Comparison of ENCODE assay signal across 14 cellular contexts in genomic region chr3:167861649-167862048, GRCh38.
DNase-seq lines count a peak whose midpoint lies in the region; ATAC-seq and TF ChIP-seq lines count a peak whose summit lies in the region.
"Had no signal": no experiment of that assay in that cellular context is flagged by ENCODE, and none has a peak within 500 bp of the region (broad histone marks: within the 10 kb centered on the region; RNA-seq: fewer than 3 reads in every experiment).

No MANE protein-coding gene starts in this region.

- 39 to 61% (median 55%) methylated on average over 3 of the region's 3 CpGs for WGBS in heart left ventricle, 4 donors

- H3K4me3 ChIP-seq in heart left ventricle (no peak overlapping the region), SK-N-MC (peak overlapping the region; percentile 30), fibroblast of lung (replicated peaks in 1 of 4; ENCODE audit: control extremely low read depth in 1 of 4, insufficient read depth in 1 of 4, low read depth in 3 of 4, low read length in 4 of 4) (no peak overlapping the region), upper lobe of right lung (no peak overlapping the region)

- peak overlapping the region; percentile 32 for H3K4me2 ChIP-seq in fibroblast of lung (ENCODE audit: extremely low read depth, insufficient read depth, low read length)

- H3K9ac ChIP-seq in SK-N-MC (ENCODE audit: insufficient read length) (peak overlapping the region; percentile 2), fibroblast of lung (ENCODE audit: insufficient read depth, low read length) (no peak overlapping the region)
- H3K9ac ChIP-seq: parathyroid adenoma had no signal

- H3K79me2 ChIP-seq in fibroblast of lung (ENCODE audit: control insufficient read depth, insufficient read depth, low read length), result no peaks in the 10 kb centered on the region
- H3K79me2 ChIP-seq: parathyroid adenoma had no signal

- peak overlapping the region in 7 of 12 donors; percentile 28 to 90 (median 55) for H3K27ac ChIP-seq in heart left ventricle
- H3K27ac ChIP-seq in SK-N-MC, result peak overlapping the region; percentile 68
- no peak overlapping the region for H3K27ac ChIP-seq in fibroblast of lung (ENCODE audit: insufficient read depth, low read length)
- H3K27ac ChIP-seq in upper lobe of right lung, result no peak overlapping the region
- H3K27ac ChIP-seq: parathyroid adenoma had no signal

- TF ChIP-seq CTCF in heart left ventricle (IDR thresholded peaks at IDR 0.05), result no peak
- no peak for TF ChIP-seq CTCF in fibroblast of lung (conservative IDR thresholded peaks at IDR 0.05 in 1 of 2, IDR thresholded peaks at IDR 0.05 in 1 of 2; ENCODE audit: low read depth in 1 of 2, low read length in 2 of 2)
- TF ChIP-seq CTCF in upper lobe of right lung (IDR thresholded peaks at IDR 0.05), result no peak

- TF ChIP-seq POLR2A in heart left ventricle (IDR thresholded peaks at IDR 0.05) (no peak), GM18505 (IDR thresholded peaks at IDR 0.05; ENCODE audit: borderline replicate concordance, extremely low read depth, insufficient read depth, insufficient read length) (no peak)

- no peaks in the 10 kb centered on the region for H3K27me3 ChIP-seq in heart left ventricle
- no peaks in the 10 kb centered on the region for H3K27me3 ChIP-seq in fibroblast of lung (ENCODE audit: control insufficient read depth, insufficient read depth, low read length)
- no peaks in the 10 kb centered on the region for H3K27me3 ChIP-seq in upper lobe of right lung

- H3K9me3 ChIP-seq in heart left ventricle (no peaks in the 10 kb centered on the region), SK-N-MC (ENCODE audit: low read depth, low read length) (no peaks in the 10 kb centered on the region), fibroblast of lung (ENCODE audit: control insufficient read depth, insufficient read depth, low read depth, low read length) (no peaks in the 10 kb centered on the region), upper lobe of right lung (no peaks in the 10 kb centered on the region)

- H3K36me3 ChIP-seq in heart left ventricle, result no peaks in the 10 kb centered on the region
- H3K36me3 ChIP-seq in SK-N-MC (ENCODE audit: insufficient read depth, low read length), result no peaks in the 10 kb centered on the region
- no peaks in the 10 kb centered on the region for H3K36me3 ChIP-seq in fibroblast of lung (ENCODE audit: control insufficient read depth, insufficient read depth, low read length)
- no peaks in the 10 kb centered on the region for H3K36me3 ChIP-seq in upper lobe of right lung

- DNase-seq in heart left ventricle (no peak), Right ventricle myocardium inferior (ENCODE audit: missing footprints) (no peak), SK-N-MC (ENCODE audit: low read depth, low spot score) (peak; percentile 72), fibroblast of lung (ENCODE audit: low read depth in 2 of 2) (peak; percentile 36 to 42), upper lobe of right lung (no peak)
- no peak for DNase-seq in NK-92 treated with Interleukin-12 subunit alpha and Interleukin-12 subunit beta, amount 100 ng/mL, for 24 hours (lab: John Stamatoyannopoulos, UW)
- DNase-seq: activated naive CD4-positive, alpha-beta T cell treated with anti-CD3 and anti-CD28 coated beads for 36 hours; cerebellar nuclear complex; NCI-H2171; RPMI8226 had no signal

- peaks cover 0 to 53% (median 17%) of the 10 kb centered on the region in 12 donors for H3K4me1 ChIP-seq in heart left ventricle
- H3K4me1 ChIP-seq in fibroblast of lung (ENCODE audit: control insufficient read depth, extremely low read depth, insufficient read depth, low read length), result peaks cover 4% of the 10 kb centered on the region
- peaks cover 13% of the 10 kb centered on the region for H3K4me1 ChIP-seq in upper lobe of right lung
- H3K4me1 ChIP-seq: parathyroid adenoma had no signal

- intact Hi-C loops in heart left ventricle (cut with DNase I), result loop anchor here in 4 of 10 donors (5.0 to 10.0 kb wide), 2 partner anchors 124 to 127 kb away; partner anchors contain the start of genes SERPINI1 (in 4 of the 4) and PDCD10 (in 3 of the 4)
- intact Hi-C loops in Right ventricle myocardium inferior (cut with DNase I), result no loop called here
- intact Hi-C loops in upper lobe of right lung (cut with DNase I), result no loop called here

- no peaks in the 10 kb centered on the region for H4K20me1 ChIP-seq in fibroblast of lung (ENCODE audit: control insufficient read depth, extremely low read depth, insufficient read depth, low read length)

- ATAC-seq in heart left ventricle, result no peak
- ATAC-seq in Right ventricle myocardium inferior, result no peak
- peak; percentile 69 for ATAC-seq in upper lobe of right lung
- no peak for ATAC-seq in GM18505 (IDR thresholded peaks at IDR 0.05; ENCODE audit: unreplicated experiment)
- ATAC-seq in GM19467 (IDR thresholded peaks at IDR 0.05; ENCODE audit: unreplicated experiment), result no peak
- ATAC-seq: esophagus mucosa had no signal

- no peak overlapping the region for H2AFZ ChIP-seq in fibroblast of lung (ENCODE audit: low read length)
- H2AFZ ChIP-seq: parathyroid adenoma had no signal

Comparison
In these comparisons a context has a peak if more than half of its experiments do, and no peak if none do; other contexts are left out.
1. DNase-seq: peak in SK-N-MC (single experiment) and fibroblast of lung (2 of 2); none in heart left ventricle (0 of 5), Right ventricle myocardium inferior (single experiment), upper lobe of right lung (single experiment) and NK-92 treated with Interleukin-12 subunit alpha and Interleukin-12 subunit beta, amount 100 ng/mL, for 24 hours (single experiment).
2. H3K27ac ChIP-seq: peak in heart left ventricle (7 of 12) and SK-N-MC (single experiment); none in fibroblast of lung (single experiment) and upper lobe of right lung (single experiment).